8 cellular contexts compared by ENCODE assay signal in the genomic region with DNA sequence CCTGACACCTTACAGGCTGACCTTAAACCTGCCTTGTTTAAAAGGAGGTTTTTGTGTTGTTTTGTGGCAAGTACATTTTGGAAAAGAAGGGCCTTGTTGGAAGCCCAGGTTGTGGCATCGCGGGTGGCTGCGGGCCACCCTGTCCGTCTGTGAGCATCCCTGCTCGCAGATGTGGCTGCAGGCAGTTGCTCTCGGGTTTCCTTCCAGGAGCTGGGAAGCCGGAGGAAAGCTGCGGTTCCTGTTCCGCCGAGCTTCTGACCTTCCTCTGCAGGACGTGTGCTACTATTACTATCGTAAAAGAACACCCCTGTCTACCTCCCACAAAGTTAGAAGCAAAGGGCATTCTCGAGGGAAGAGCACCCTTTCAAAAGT. TPM values are rescaled to one million over a fixed set of nuclear protein-coding genes. Genes with fewer than 3 reads are reported as not detected.
DNase-seq lines count a peak whose midpoint lies in the region; ATAC-seq and TF ChIP-seq lines count a peak whose summit lies in the region.

No MANE protein-coding gene starts in this region.

- peak overlapping the region; percentile 97 for H3K4me3 ChIP-seq in GM23248

- POLR2A ChIA-PET in MCF 10A (lab: Yijun Ruan, JAX), result interaction anchor here (0.7 to 2.5 kb wide), 9 partner anchors 8 to 160 kb away, joined by 3 to 15 read pairs (median 3); no protein-coding TSS in a partner anchor

- H3K9me2 ChIP-seq in GM23248 (ENCODE audit: insufficient read depth), result no peaks in the 10 kb centered on the region

- H3K36me3 ChIP-seq in GM23248 (ENCODE audit: low read depth), result peaks cover 10% of the 10 kb centered on the region

- intact Hi-C loops in MCF 10A (cut with micrococcal nuclease), result loop anchor here (2.0 to 10.0 kb wide), 3 partner anchors 53 to 439 kb away; a partner anchor contains a TSS

- TF ChIP-seq CTCF in MCF 10A (IDR thresholded peaks at IDR 0.05; ENCODE audit: unreplicated experiment), result no peak

- H3K27ac Mint-ChIP-seq in MCF 10A (ENCODE audit: low read depth, unreplicated experiment) (peak overlapping the region; percentile 92), immature natural killer cell (peak overlapping the region; percentile 80 to 92 (median 90))

- H3K27me3 Mint-ChIP-seq in MCF 10A (ENCODE audit: insufficient read depth, unreplicated experiment) (no peaks in the 10 kb centered on the region), immature natural killer cell (ENCODE audit: low read depth in 3 of 3) (peaks cover 6 to 11% (median 10%) of the 10 kb centered on the region in 3 donors)

- peak overlapping the region; percentile 88 for H3K9ac ChIP-seq in GM23248

- H3K9me3 Mint-ChIP-seq in MCF 10A (ENCODE audit: unreplicated experiment), result no peaks in the 10 kb centered on the region
- H3K9me3 Mint-ChIP-seq in immature natural killer cell, result no peaks in the 10 kb centered on the region

- CTCF ChIA-PET in MCF 10A (lab: Yijun Ruan, JAX), result interaction anchor here (0.6 to 2.1 kb wide), 5 partner anchors 8 to 333 kb away, joined by 3 to 6 read pairs (median 3); no protein-coding TSS in a partner anchor

- DNase-seq in NCI-H2171 treated with DMSO at 0.1 percent for 48 hours (lab: John Stamatoyannopoulos, UW) (peak; percentile 16), NCI-H2171 (lab: John Stamatoyannopoulos, UW) (no peak), GM23248 (peak; percentile 69), NCI-H526 treated with DMSO at 0.1 percent for 48 hours (lab: John Stamatoyannopoulos, UW) (peak; percentile 67), MCF 10A (ENCODE audit: unreplicated experiment) (peak; percentile 40), immature natural killer cell (no peak), smooth muscle cell of the brain vasculature (ENCODE audit: low read depth, low spot score) (peak; percentile 15)

- no peak for ATAC-seq in HG02798 (IDR thresholded peaks at IDR 0.05; ENCODE audit: poor library complexity, unreplicated experiment)

- H3K27me3 ChIP-seq in GM23248 (replicated peaks; ENCODE audit: insufficient read depth), result no peaks in the 10 kb centered on the region

- H3K4me3 Mint-ChIP-seq in MCF 10A (ENCODE audit: unreplicated experiment) (peak overlapping the region; percentile 89), immature natural killer cell (peak overlapping the region; percentile 91 to 96 (median 92))

- H3K4me1 Mint-ChIP-seq in MCF 10A (ENCODE audit: insufficient read depth, unreplicated experiment), result peaks cover 5% of the 10 kb centered on the region
- H3K4me1 Mint-ChIP-seq in immature natural killer cell, result peaks cover 62 to 75% of the 10 kb centered on the region in 2 donors

- H2AFZ ChIP-seq in GM23248, result peak overlapping the region; percentile 100

- peaks cover 67% of the 10 kb centered on the region for H3K79me2 ChIP-seq in GM23248 (ENCODE audit: insufficient read depth)

- TSS peak; percentile 32 for BruUV-seq in MCF 10A (replicated peaks; lab: Mats Ljungman, UMichigan)

- peak overlapping the region; percentile 95 for H3K4me2 ChIP-seq in GM23248 (ENCODE audit: unreplicated experiment)

- 0 to 3% methylated on average over 13 of the region's 13 CpGs for WGBS in GM23248 (ENCODE audit: low coverage in 1 of 2, low lambda C conversion rate in 2 of 2, missing lambda C conversion rate in 2 of 2), 2 experiments

- peaks cover 31% of the 10 kb centered on the region for H3K4me1 ChIP-seq in GM23248 (ENCODE audit: insufficient read depth)

- H3K36me3 Mint-ChIP-seq in MCF 10A (ENCODE audit: insufficient read depth, unreplicated experiment) (peaks cover under 1% of the 10 kb centered on the region), immature natural killer cell (peaks cover 0 to 3% (median 0%) of the 10 kb centered on the region in 3 donors)

- H4K20me1 ChIP-seq in GM23248 (ENCODE audit: insufficient read depth), result no peaks in the 10 kb centered on the region

- in situ Hi-C loops in GM23248 (cut with MboI), result no loop called here

- peak overlapping the region; percentile 53 for H3K27ac ChIP-seq in GM23248

- H3F3A ChIP-seq in GM23248 (ENCODE audit: insufficient read depth), result 0 out of 2 replicates have a peak, but pooled peaks cover 12% of the 10 kb centered on the region

- no peaks in the 10 kb centered on the region for H3K9me3 ChIP-seq in GM23248 (ENCODE audit: low read depth)

RNA-seq across cellular contexts. Expression of a gene that starts 0.8 kb away (rescaled TPM):
- 250 and 258 TPM in 2 replicates for total RNA-seq in GM23248 (2014; rRNA removed; shearing (Covaris generic))
- polyA plus RNA-seq in GM23248 (2016; fragmentation: Nextera tagmentation; extraction: Ambion mirVana) (300 and 301 TPM in 2 replicates), immature natural killer cell (100 to 1,000 TPM; 122 to 159 (median 148) TPM)
- total RNA-seq in MCF 10A (2022), result 81.2 and 90.2 TPM in 2 replicates

RNA-seq across cellular contexts. Expression of a gene that starts 53.3 kb away (rescaled TPM):
- total RNA-seq in GM23248 (2014; rRNA removed; shearing (Covaris generic)), result 14.2 and 18.7 TPM in 2 replicates
- polyA plus RNA-seq in GM23248 (2016; fragmentation: Nextera tagmentation; extraction: Ambion mirVana) (16.8 and 18.7 TPM in 2 replicates), immature natural killer cell (not detected)
- total RNA-seq in MCF 10A (2022), result not detected in 2 replicates

Comparison
In these comparisons a context has a peak if more than half of its experiments do, and no peak if none do; other contexts are left out.
1. DNase-seq: peak in NCI-H2171 treated with DMSO at 0.1 percent for 48 hours (single experiment), GM23248 (single experiment), NCI-H526 treated with DMSO at 0.1 percent for 48 hours (single experiment), MCF 10A (single experiment) and smooth muscle cell of the brain vasculature (single experiment); none in NCI-H2171 (single experiment) and immature natural killer cell (0 of 3).
2. RNA of a gene that starts 53.3 kb away (total RNA-seq): 14.2 to 18.7 TPM in GM23248; not detected in MCF 10A; every median in the first group is over 10 times any median in the second.